ENCODE assay signal across 29 cellular contexts in the genomic region with DNA sequence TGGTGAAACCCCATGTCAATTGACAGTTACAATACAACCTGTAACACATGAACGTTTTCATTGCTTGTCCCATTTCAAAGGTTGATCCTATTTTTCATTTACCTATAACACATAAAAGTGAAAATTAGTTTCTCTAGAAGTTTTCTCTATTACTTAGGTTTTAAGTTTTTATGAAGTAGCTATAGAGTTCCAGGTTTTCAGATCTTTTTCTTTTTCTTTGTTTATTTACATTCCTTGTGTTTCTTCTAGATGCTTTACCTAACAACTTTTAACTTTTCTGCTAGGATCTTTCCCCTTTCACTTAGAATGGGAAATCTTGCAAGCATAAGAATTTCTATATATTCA.
"Had no signal": no experiment of that assay in that cellular context is flagged by ENCODE, and none has a peak within 500 bp of the region (broad histone marks: within the 10 kb centered on the region; RNA-seq: fewer than 3 reads in every experiment).

No MANE protein-coding gene starts in this region.

- H3K36me3 ChIP-seq: stomach, suprapubic skin, thoracic aorta, thyroid gland, tibial artery, tibial nerve, transverse colon, upper lobe of left lung, upper lobe of right lung, uterus, vagina had no signal

- H3K27me3 ChIP-seq: stomach, suprapubic skin, testis, thyroid gland, tibial artery, tibial nerve, transverse colon, upper lobe of left lung, upper lobe of right lung, uterus, vagina had no signal

- H3K9me3 ChIP-seq: stomach, suprapubic skin, testis, thoracic aorta, thyroid gland, tibial artery, tibial nerve, transverse colon, upper lobe of left lung, upper lobe of right lung, uterus, vagina had no signal

- H3K27ac Mint-ChIP-seq: stimulated activated effector memory CD8-positive, alpha-beta T cell treated with anti-CD3 and anti-CD28 coated beads, Interleukin-12 subunit alpha, Interleukin-12 subunit beta, amount 100 ng/mL, for 72 hours; stimulated activated memory B cell treated with anti-CD40 and anti-IgM and Interleukin-4, amounts not matched to agents 10 μg/mL and 1 μg/mL and 100 μg/mL, for 72 hours; stimulated activated naive B cell treated with anti-CD40 and anti-IgM and Interleukin-4, amounts not matched to agents 10 μg/mL and 1 μg/mL and 100 μg/mL, for 72 hours; stimulated activated naive CD8-positive, alpha-beta T cell treated with anti-CD3 and anti-CD28 coated beads, Interleukin-15, amount 100 ng/mL, for 72 hours; stimulated activated naive CD8-positive, alpha-beta T cell treated with anti-CD3 and anti-CD28 coated beads, Interleukin-15, Interleukin-2, amounts not matched to agents 100 ng/mL and 50 ng/mL, for 24 hours; type B pancreatic cell had no signal

- H3K27me3 Mint-ChIP-seq: stimulated activated naive CD8-positive, alpha-beta T cell treated with anti-CD3 and anti-CD28 coated beads, Interleukin-15, amount 100 ng/mL, for 72 hours; type B pancreatic cell had no signal

- FAIRE-seq: urothelium cell line had no signal

- H3K4me3 Mint-ChIP-seq: stimulated activated effector memory CD8-positive, alpha-beta T cell treated with anti-CD3 and anti-CD28 coated beads, Interleukin-12 subunit alpha, Interleukin-12 subunit beta, amount 100 ng/mL, for 72 hours; stimulated activated memory B cell treated with anti-CD40 and anti-IgM and Interleukin-4, amounts not matched to agents 10 μg/mL and 1 μg/mL and 100 μg/mL, for 72 hours; stimulated activated naive B cell treated with anti-CD40 and anti-IgM and Interleukin-4, amounts not matched to agents 10 μg/mL and 1 μg/mL and 100 μg/mL, for 72 hours; stimulated activated naive CD8-positive, alpha-beta T cell treated with anti-CD3 and anti-CD28 coated beads, Interleukin-15, amount 100 ng/mL, for 72 hours; stimulated activated naive CD8-positive, alpha-beta T cell treated with anti-CD3 and anti-CD28 coated beads, Interleukin-15, Interleukin-2, amounts not matched to agents 100 ng/mL and 50 ng/mL, for 24 hours; type B pancreatic cell had no signal

- H3K27ac ChIP-seq: stomach, suprapubic skin, testis, thoracic aorta, thyroid gland, tibial artery, tibial nerve, transverse colon, upper lobe of left lung, upper lobe of right lung, uterus, vagina had no signal

- DNase-seq: stimulated activated CD4-positive, alpha-beta T cell treated with anti-CD3 and anti-CD28 coated beads, Interleukin-2, amount 100 ng/mL, for 48 hours; stimulated activated CD4-positive, alpha-beta T cell treated with anti-CD3 and anti-CD28 coated beads, Interleukin-4, amount 100 ng/mL, for 1 hour; stimulated activated CD4-positive, alpha-beta T cell treated with anti-CD3 and anti-CD28 coated beads, Interleukin-4, amount 100 ng/mL, for 24 hours; stimulated activated CD4-positive, alpha-beta T cell treated with anti-CD3 and anti-CD28 coated beads, Interleukin-4, amount 100 ng/mL, for 4 hours; stimulated activated CD8-positive, alpha-beta memory T cell treated with anti-CD3 and anti-CD28 coated beads, Interleukin-4, amount 100 ng/mL, for 48 hours; stimulated activated naive B cell treated with anti-CD40 and anti-IgM and Interleukin-4, amounts not matched to agents 10 μg/mL and 1 μg/mL and 100 μg/mL, for 72 hours; stimulated activated naive CD4-positive, alpha-beta T cell; stimulated activated naive CD4-positive, alpha-beta T cell treated with Interleukin-2 at 50 U/mL for 16 hours; stimulated activated naive CD8-positive, alpha-beta T cell treated with anti-CD3 and anti-CD28 coated beads, Interleukin-15, amount 100 ng/mL, for 72 hours; stimulated activated naive CD8-positive, alpha-beta T cell treated with anti-CD3 and anti-CD28 coated beads, Interleukin-15, Interleukin-2, amounts not matched to agents 100 U/mL and 50 U/mL, for 24 hours; stomach; substantia nigra; testis; thyroid gland; tibial artery; transverse colon; trophoblast cell; upper lobe of left lung; upper lobe of right lung; uterus had no signal

- H3K4me3 ChIP-seq: stomach, suprapubic skin, testis, thoracic aorta, thyroid gland, tibial artery, tibial nerve, transverse colon, upper lobe of left lung, upper lobe of right lung, uterus, vagina had no signal

- ATAC-seq: stimulated activated effector memory CD8-positive, alpha-beta T cell treated with anti-CD3 and anti-CD28 coated beads, Interleukin-12 subunit alpha, Interleukin-12 subunit beta, amount 100 ng/mL, for 72 hours; stimulated activated memory B cell treated with anti-CD40 and anti-IgM and Interleukin-4, amounts not matched to agents 10 μg/mL and 1 μg/mL and 100 μg/mL, for 72 hours; stimulated activated naive B cell treated with anti-CD40 and anti-IgM and Interleukin-4, amounts not matched to agents 10 μg/mL and 1 μg/mL and 100 μg/mL, for 72 hours; stimulated activated naive CD8-positive, alpha-beta T cell treated with anti-CD3 and anti-CD28 coated beads, Interleukin-15, amount 100 ng/mL, for 72 hours; stimulated activated naive CD8-positive, alpha-beta T cell treated with anti-CD3 and anti-CD28 coated beads, Interleukin-15, Interleukin-2, amounts not matched to agents 100 U/mL and 50 U/mL, for 24 hours; upper lobe of right lung had no signal

- H3K36me3 Mint-ChIP-seq: stimulated activated effector memory CD8-positive, alpha-beta T cell treated with anti-CD3 and anti-CD28 coated beads, Interleukin-12 subunit alpha, Interleukin-12 subunit beta, amount 100 ng/mL, for 72 hours; stimulated activated memory B cell treated with anti-CD40 and anti-IgM and Interleukin-4, amounts not matched to agents 10 μg/mL and 1 μg/mL and 100 μg/mL, for 72 hours; stimulated activated naive B cell treated with anti-CD40 and anti-IgM and Interleukin-4, amounts not matched to agents 10 μg/mL and 1 μg/mL and 100 μg/mL, for 72 hours; type B pancreatic cell had no signal

- H3K4me1 ChIP-seq: testis, thyroid gland, tibial artery, transverse colon, upper lobe of left lung, upper lobe of right lung, uterus, vagina had no signal

- H3K9me3 Mint-ChIP-seq: stimulated activated effector memory CD8-positive, alpha-beta T cell treated with anti-CD3 and anti-CD28 coated beads, Interleukin-12 subunit alpha, Interleukin-12 subunit beta, amount 100 ng/mL, for 72 hours; stimulated activated memory B cell treated with anti-CD40 and anti-IgM and Interleukin-4, amounts not matched to agents 10 μg/mL and 1 μg/mL and 100 μg/mL, for 72 hours; stimulated activated naive B cell treated with anti-CD40 and anti-IgM and Interleukin-4, amounts not matched to agents 10 μg/mL and 1 μg/mL and 100 μg/mL, for 72 hours; stimulated activated naive CD8-positive, alpha-beta T cell treated with anti-CD3 and anti-CD28 coated beads, Interleukin-15, amount 100 ng/mL, for 72 hours; stimulated activated naive CD8-positive, alpha-beta T cell treated with anti-CD3 and anti-CD28 coated beads, Interleukin-15, Interleukin-2, amounts not matched to agents 100 ng/mL and 50 ng/mL, for 24 hours; type B pancreatic cell had no signal
